9 cellular contexts compared by ENCODE assay signal in the genomic region with DNA sequence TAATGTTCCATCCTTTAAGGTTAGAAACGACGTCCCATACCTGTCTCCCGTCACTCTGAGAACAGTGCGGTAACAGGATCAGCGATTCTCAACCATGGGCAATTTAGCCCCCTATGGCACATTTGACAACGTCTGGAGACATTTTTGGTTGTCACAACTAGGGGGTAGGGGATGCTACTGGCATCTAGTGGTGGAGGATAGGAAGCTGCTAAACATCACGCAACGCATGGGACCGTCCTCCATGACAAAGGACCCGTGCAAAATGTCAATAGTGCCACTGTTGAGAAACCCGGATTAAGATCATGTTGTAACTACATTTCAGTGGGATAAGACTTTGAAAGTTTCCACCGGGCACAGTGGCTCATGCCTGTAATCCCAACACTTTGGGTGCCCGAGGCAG.
DNase-seq lines count a peak whose midpoint lies in the region; ATAC-seq and TF ChIP-seq lines count a peak whose summit lies in the region.
"Had no signal": no experiment of that assay in that cellular context is flagged by ENCODE, and none has a peak within 500 bp of the region (broad histone marks: within the 10 kb centered on the region; RNA-seq: fewer than 3 reads in every experiment).

No MANE protein-coding gene starts in this region.

- no peaks in the 10 kb centered on the region for H3K27me3 ChIP-seq in SU-DHL-6 (ENCODE audit: low read length)
- H3K27me3 ChIP-seq: stomach had no signal

- no peak overlapping the region for H3K27ac ChIP-seq in SU-DHL-6 (ENCODE audit: low read depth, low read length)
- H3K27ac ChIP-seq: stomach had no signal

- ATAC-seq in stimulated activated naive CD8-positive, alpha-beta T cell treated with anti-CD3 and anti-CD28 coated beads, Interleukin-15, Interleukin-2, amounts not matched to agents 100 U/mL and 50 U/mL, for 24 hours: no peak
- no peak for ATAC-seq in HG02884 (IDR thresholded peaks at IDR 0.05; ENCODE audit: unreplicated experiment)
- no peak for ATAC-seq in HG02623 (IDR thresholded peaks at IDR 0.05; ENCODE audit: unreplicated experiment)
- ATAC-seq in HG02852 (IDR thresholded peaks at IDR 0.05; ENCODE audit: unreplicated experiment): no peak

- no peaks in the 10 kb centered on the region for H3K9me2 ChIP-seq in SU-DHL-6 (replicated peaks; ENCODE audit: insufficient read depth, low read length)

- no peak overlapping the region for H3K4me3 ChIP-seq in SU-DHL-6 (ENCODE audit: insufficient read depth, low read length, poor library complexity, severe bottlenecking)
- no peak overlapping the region for H3K4me3 ChIP-seq in fibroblast of mammary gland (ENCODE audit: control insufficient read depth, low read depth, low read length)
- H3K4me3 ChIP-seq: stomach had no signal

- H3K9me3 ChIP-seq in SU-DHL-6 (ENCODE audit: insufficient read depth, low read length): no peaks in the 10 kb centered on the region
- H3K9me3 ChIP-seq: stomach had no signal

- peaks cover 26% of the 10 kb centered on the region for H3F3A ChIP-seq in SU-DHL-6 (ENCODE audit: insufficient read depth)

- TF ChIP-seq CTCF in SU-DHL-6 (IDR thresholded peaks at IDR 0.05; ENCODE audit: insufficient read depth, low read length, poor library complexity, severe bottlenecking): peak; percentile 21
- TF ChIP-seq CTCF in fibroblast of mammary gland (conservative IDR thresholded peaks at IDR 0.05; ENCODE audit: control insufficient read depth, insufficient read depth, low read depth, low read length): peak; percentile 24

- H3K4me2 ChIP-seq in SU-DHL-6 (ENCODE audit: low read depth, low read length, poor library complexity, severe bottlenecking): no peak overlapping the region

- no peak overlapping the region for H2AFZ ChIP-seq in SU-DHL-6 (ENCODE audit: low read depth, low read length, severe bottlenecking)

- no peaks in the 10 kb centered on the region for H4K20me1 ChIP-seq in SU-DHL-6 (ENCODE audit: low read depth, low read length)

- peaks cover 10% of the 10 kb centered on the region for H3K36me3 ChIP-seq in SU-DHL-6 (ENCODE audit: low read length)

- peaks cover 17% of the 10 kb centered on the region; the same call in 1 of the 2 replicates for H3K79me2 ChIP-seq in SU-DHL-6 (ENCODE audit: insufficient read depth, low read length)

- H3K9ac ChIP-seq in SU-DHL-6 (ENCODE audit: low read length): no peak overlapping the region

- DNase-seq in activated T-cell treated with anti-CD3 and anti-CD28 coated beads for 4 hours (peak; percentile 10), fibroblast of mammary gland (ENCODE audit: low read depth) (peak; percentile 11)
- no peak for DNase-seq in activated T-cell treated with anti-CD3 and anti-CD28 coated beads, Interleukin-2, amount 50 U/mL, for 1 hour
- DNase-seq in stimulated activated naive CD8-positive, alpha-beta T cell treated with anti-CD3 and anti-CD28 coated beads, Interleukin-15, Interleukin-2, amounts not matched to agents 100 U/mL and 50 U/mL, for 24 hours: peak; percentile 15
- DNase-seq: stomach had no signal
